ENCODE assay signal across 8 cellular contexts in the genomic region with DNA sequence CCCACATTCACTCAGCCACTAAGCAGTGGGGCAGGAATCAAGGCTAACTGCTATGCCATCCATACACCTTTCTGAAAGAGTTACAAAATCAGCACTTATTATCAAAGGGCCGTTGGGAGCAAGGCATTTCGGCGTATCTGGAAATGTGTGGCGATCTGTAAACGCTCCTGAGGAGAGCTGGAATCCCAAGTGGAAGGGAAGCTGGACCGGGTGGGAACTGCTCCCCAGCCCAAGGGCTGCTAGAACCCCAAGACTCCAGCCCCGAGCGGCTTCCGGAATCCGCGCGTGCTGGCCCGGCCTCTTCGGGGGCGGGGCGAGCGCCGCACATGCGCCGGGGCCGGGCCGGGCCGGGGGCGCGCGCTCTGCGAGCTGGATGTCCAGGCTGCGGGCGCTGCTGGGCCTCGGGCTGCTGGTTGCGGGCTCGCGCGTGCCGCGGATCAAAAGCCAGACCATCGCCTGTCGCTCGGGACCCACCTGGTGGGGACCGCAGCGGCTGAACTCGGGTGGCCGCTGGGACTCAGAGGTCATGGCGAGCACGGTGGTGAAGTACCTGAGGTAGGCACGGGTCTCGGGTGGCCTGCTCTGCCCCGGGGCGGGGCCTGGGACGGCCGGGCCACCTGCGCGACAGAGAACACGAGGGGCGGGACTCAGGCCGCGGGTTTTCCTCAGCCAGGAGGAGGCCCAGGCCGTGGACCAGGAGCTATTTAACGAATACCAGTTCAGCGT. TPM values are rescaled to one million over a fixed set of nuclear protein-coding genes. Genes with fewer than 3 reads are reported as not detected.
A peak's percentile ranks its signal among the peaks of the same experiment; 100 is the strongest.
DNase-seq lines count a peak whose midpoint lies in the region; ATAC-seq and TF ChIP-seq lines count a peak whose summit lies in the region.

A gene (plus strand): TSS at position 345 of the 726 bp plus-strand sequence. CDS start 29 bp downstream, at position 374.

- CTCF ChIA-PET in Panc1 (lab: Charles Lee): no interaction called here

- H3K4me1 Mint-ChIP-seq in naive B cell: peaks cover 14 to 24% (median 19%) of the 10 kb centered on the region in 3 donors

- H3K27ac Mint-ChIP-seq in naive B cell: peak within 1 kb of the TSS; percentile 47 to 97 (median 92)

- H3K27me3 ChIP-seq in HUES6 (ENCODE audit: control insufficient read depth, insufficient read depth, low read length) (no peaks in the 10 kb centered on the region), Panc1 (ENCODE audit: control insufficient read depth, insufficient read depth, low read length) (no peaks in the 10 kb centered on the region), stomach (no peaks in the 10 kb centered on the region)

- peak within 1 kb of the TSS; percentile 83 for H3K9ac ChIP-seq in HUES6 (ENCODE audit: low read length)

- WGBS in stomach, 5 donors: 0 to 1% (median 0%) methylated on average over 9 to 60 of the region's 60 CpGs

- no peaks in the 10 kb centered on the region for H3K9me3 Mint-ChIP-seq in naive B cell

- TF ChIP-seq EP300 in stomach (IDR thresholded peaks at IDR 0.05): no peak

- in situ Hi-C loops in Panc1 (cut with HindIII; ENCODE audit: low pct_unique_long_range_greater_than_20kb, low sequenced_read_pairs): no loop called here

- no peak for TF ChIP-seq CTCF in Panc1 (IDR thresholded peaks at IDR 0.05)
- TF ChIP-seq CTCF in stomach (IDR thresholded peaks at IDR 0.05): no peak

- H3K9me3 ChIP-seq in HUES6 (ENCODE audit: control insufficient read depth, insufficient read depth, low read depth, low read length): no peaks in the 10 kb centered on the region
- no peaks in the 10 kb centered on the region for H3K9me3 ChIP-seq in Panc1 (ENCODE audit: control insufficient read depth, insufficient read depth, low read depth, low read length)
- H3K9me3 ChIP-seq in stomach: no peaks in the 10 kb centered on the region

- intact Hi-C loops in Panc1 (cut with micrococcal nuclease; ENCODE audit: unreplicated experiment): no loop called here
- intact Hi-C loops in stomach (cut with DNase I; ENCODE audit: low total_unique reads): no loop called here

- peak; percentile 97 for DNase-seq in D341Med (ENCODE audit: low spot score)
- no peak for DNase-seq in Panc1 (ENCODE audit: low read depth, low spot score)
- DNase-seq in activated T-helper 1 cell treated with anti-CD3 and anti-CD28 coated beads, Interleukin-2, amount 50 U/mL, for 16 hours (ENCODE audit: low read depth in 1 of 2, low spot score in 1 of 2): peak; percentile 33 to 55
- peak; percentile 38 for DNase-seq in fibroblast of gingiva (ENCODE audit: low read depth)
- DNase-seq in naive B cell: peak; percentile 72
- peak; percentile 80 for DNase-seq in stomach

- H3K27ac ChIP-seq in HUES6 (ENCODE audit: low read depth, low read length) (0 out of 2 replicates have a peak within 1 kb of the TSS, but pooled peaks have one; percentile 36), Panc1 (ENCODE audit: low read length) (peak within 1 kb of the TSS; percentile 99), stomach (peak within 1 kb of the TSS; percentile 83 to 90 (median 89))

- H3K4me1 ChIP-seq in HUES6 (ENCODE audit: control insufficient read depth, insufficient read depth, low read length) (peaks cover 9% of the 10 kb centered on the region), Panc1 (ENCODE audit: control insufficient read depth, insufficient read depth, low read length) (peaks cover 30% of the 10 kb centered on the region), stomach (peaks cover 10 to 23% (median 21%) of the 10 kb centered on the region in 4 donors)

- ATAC-seq in GM21367 (IDR thresholded peaks at IDR 0.05; ENCODE audit: unreplicated experiment): peak; percentile 86
- ATAC-seq in Panc1: peak; percentile 90
- ATAC-seq in naive B cell (ENCODE audit: low read depth in 2 of 2): peak; percentile 92 to 96

- no peak for TF ChIP-seq POLR2A in stomach (IDR thresholded peaks at IDR 0.05)

- H3K4me3 Mint-ChIP-seq in naive B cell: peak within 1 kb of the TSS; percentile 72 to 94 (median 90)

- no peaks in the 10 kb centered on the region for H3K27me3 Mint-ChIP-seq in naive B cell

- H3K36me3 Mint-ChIP-seq in naive B cell: peaks cover 0 to 14% of the 10 kb centered on the region in 2 donors

- BruUV-seq in Panc1 (replicated peaks; lab: Mats Ljungman, UMichigan): no TSS peak

- H3K4me3 ChIP-seq in HUES6 (ENCODE audit: low read depth, low read length) (peak within 1 kb of the TSS; percentile 70), Panc1 (ENCODE audit: low read depth in 2 of 2, low read length in 2 of 2) (peak within 1 kb of the TSS; percentile 71 to 84), stomach (peak within 1 kb of the TSS; percentile 72 to 91 (median 76))

- POLR2A ChIA-PET in Panc1 (lab: Charles Lee): interaction anchor here (0.7 to 1.0 kb wide), 2 partner anchors 8 to 85 kb away, joined by 4 read pairs; no protein-coding TSS in a partner anchor

- H3K36me3 ChIP-seq in HUES6 (ENCODE audit: control insufficient read depth, insufficient read depth, low read length) (peaks cover 41% of the 10 kb centered on the region), Panc1 (ENCODE audit: control insufficient read depth, insufficient read depth, low read length) (peaks cover 9% of the 10 kb centered on the region), stomach (peaks cover 10 to 41% (median 36%) of the 10 kb centered on the region in 4 donors)

RNA-seq across cellular contexts. Expression of the gene that starts here (rescaled TPM):
- 211 TPM for total RNA-seq in Panc1 (2021; ENCODE audit: unreplicated experiment)
- polyA plus RNA-seq in Panc1 (2012; ENCODE audit: insufficient read length): 269 TPM
- 100 to 1,000 TPM in 5 of 6 donors, 10 to 100 TPM in 1; 97.6 to 177 (median 110) TPM for polyA plus RNA-seq in naive B cell (ENCODE audit: low read depth in 6 of 6)
- 10 to 100 TPM; 46.1 to 81.1 (median 52.7) TPM for total RNA-seq in stomach
- 10 to 100 TPM; 68.1 to 84.9 (median 71.7) TPM for polyA plus RNA-seq in stomach

Comparison
In these comparisons a context has a peak if more than half of its experiments do, and no peak if none do; other contexts are left out.
1. H3K27ac ChIP-seq: peak in every context shown above with its lines; median percentile 99 in Panc1; 89 in stomach; 36 in HUES6.